Comparison of ENCODE assay signal across 8 cellular contexts in the genomic region with DNA sequence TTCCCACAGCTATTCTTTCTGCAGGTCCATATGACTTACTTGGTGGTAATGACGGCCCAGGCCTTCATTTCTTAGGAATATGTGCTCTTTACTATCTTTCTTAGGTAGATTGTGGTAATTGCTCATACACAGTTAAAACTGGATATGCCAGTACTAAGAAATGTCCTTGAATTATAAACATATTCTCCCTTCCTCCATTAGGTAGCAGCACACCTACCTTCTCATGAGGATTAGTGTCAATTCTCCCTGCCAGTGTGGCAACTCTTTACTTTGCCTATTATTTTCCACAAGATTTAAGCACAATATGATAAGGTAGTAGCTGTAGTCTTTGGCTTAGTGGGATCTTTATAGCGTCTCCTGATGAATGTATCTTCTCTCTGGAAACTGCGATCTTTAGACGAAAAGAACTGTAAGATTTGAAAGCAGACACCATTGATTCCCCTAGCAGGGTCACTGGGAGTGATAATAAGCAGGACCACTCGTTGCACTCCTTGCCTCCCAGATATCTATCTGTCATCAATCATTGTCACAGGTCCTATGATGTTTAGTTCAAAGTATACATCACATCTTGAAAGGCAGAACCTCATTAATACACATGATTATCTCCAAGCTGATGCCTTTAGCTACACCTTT.
A peak's percentile ranks its signal among the peaks of the same experiment; 100 is the strongest.
DNase-seq lines count a peak whose midpoint lies in the region; ATAC-seq and TF ChIP-seq lines count a peak whose summit lies in the region.

No MANE protein-coding gene starts in this region.

- 73% methylated on average over 5 of the region's 5 CpGs for WGBS in liver

- DNase-seq in AML-193 (lab: John Stamatoyannopoulos, UW) (peak; percentile 22 to 35), PC-9 (no peak), superior temporal gyrus (ENCODE audit: extremely low spot score) (no peak)
- DNase-seq in activated naive CD4-positive, alpha-beta T cell (lab: John Stamatoyannopoulos, UW): no peak

- H3K79me2 ChIP-seq in SU-DHL-6 (ENCODE audit: insufficient read depth, low read length) (no peaks in the 10 kb centered on the region), PC-9 (ENCODE audit: low read depth) (no peaks in the 10 kb centered on the region)

- CTCF ChIA-PET in PC-9 (lab: Charles Lee): no interaction called here

- H3F3A ChIP-seq in SU-DHL-6 (ENCODE audit: insufficient read depth) (no peaks in the 10 kb centered on the region), PC-9 (ENCODE audit: insufficient read depth, low read depth) (no peaks in the 10 kb centered on the region)

- H3K9me3 ChIP-seq in SU-DHL-6 (ENCODE audit: insufficient read depth, low read length) (no peaks in the 10 kb centered on the region), liver (ENCODE audit: control insufficient read depth in 4 of 4, low read length in 3 of 4) (no peaks in the 10 kb centered on the region), PC-9 (ENCODE audit: insufficient read depth, low read depth) (no peaks in the 10 kb centered on the region)

- H3K27ac ChIP-seq in SU-DHL-6 (ENCODE audit: low read depth, low read length) (no peak overlapping the region), liver (ENCODE audit: low read depth in 1 of 2, low read length in 2 of 2) (no peak overlapping the region), PC-9 (no peak overlapping the region)

- TF ChIP-seq CTCF in SU-DHL-6 (IDR thresholded peaks at IDR 0.05; ENCODE audit: insufficient read depth, low read length, poor library complexity, severe bottlenecking): peak; percentile 24
- peak; percentile 29 for TF ChIP-seq CTCF in liver (IDR thresholded peaks at IDR 0.05; ENCODE audit: low read depth, low read length, missing input control)
- no peak for TF ChIP-seq CTCF in PC-9 (conservative IDR thresholded peaks at IDR 0.05)

- no TSS peak for BruUV-seq in PC-9 (replicated peaks; lab: Mats Ljungman, UMichigan)

- H3K9me2 ChIP-seq in SU-DHL-6 (replicated peaks; ENCODE audit: insufficient read depth, low read length): no peaks in the 10 kb centered on the region
- H3K9me2 ChIP-seq in PC-9 (ENCODE audit: insufficient read depth): no peaks in the 10 kb centered on the region

- ATAC-seq in GM19035 (IDR thresholded peaks at IDR 0.05; ENCODE audit: unreplicated experiment): peak; percentile 84
- ATAC-seq in HG03159 (IDR thresholded peaks at IDR 0.05; ENCODE audit: unreplicated experiment): peak; percentile 93

- H3K27me3 ChIP-seq in SU-DHL-6 (ENCODE audit: low read length) (no peaks in the 10 kb centered on the region), liver (ENCODE audit: control insufficient read depth in 4 of 4, insufficient read depth in 4 of 4, low read length in 3 of 4) (no peaks in the 10 kb centered on the region), PC-9 (ENCODE audit: insufficient read depth, low read depth) (no peaks in the 10 kb centered on the region)

- peak in 1 of 2 donors; percentile 77 for TF ChIP-seq RAD21 in liver (IDR thresholded peaks at IDR 0.05)

- H2AFZ ChIP-seq in SU-DHL-6 (ENCODE audit: low read depth, low read length, severe bottlenecking) (no peak overlapping the region), PC-9 (no peak overlapping the region)

- no peaks in the 10 kb centered on the region for H3K4me1 ChIP-seq in liver (ENCODE audit: control insufficient read depth in 4 of 4, insufficient read depth in 4 of 4, low read length in 3 of 4)
- H3K4me1 ChIP-seq in PC-9 (replicated peaks; ENCODE audit: insufficient read depth): no peaks in the 10 kb centered on the region

- intact Hi-C loops in PC-9 (cut with micrococcal nuclease; ENCODE audit: unreplicated experiment): no loop called here

- POLR2A ChIA-PET in PC-9 (lab: Charles Lee; ENCODE audit: unreplicated experiment): no interaction called here

- H3K4me2 ChIP-seq in SU-DHL-6 (ENCODE audit: low read depth, low read length, poor library complexity, severe bottlenecking) (no peak overlapping the region), PC-9 (no peak overlapping the region)

- no peak overlapping the region for H3K9ac ChIP-seq in SU-DHL-6 (ENCODE audit: low read length)
- H3K9ac ChIP-seq in liver (ENCODE audit: low read depth in 1 of 2, low read length in 2 of 2): no peak overlapping the region

- no peak overlapping the region for H3K4me3 ChIP-seq in SU-DHL-6 (ENCODE audit: insufficient read depth, low read length, poor library complexity, severe bottlenecking)
- no peak overlapping the region for H3K4me3 ChIP-seq in liver (ENCODE audit: low read depth in 1 of 3, low read length in 3 of 3)
- no peak overlapping the region for H3K4me3 ChIP-seq in PC-9

- H4K20me1 ChIP-seq in SU-DHL-6 (ENCODE audit: low read depth, low read length) (no peaks in the 10 kb centered on the region), PC-9 (ENCODE audit: insufficient read depth) (no peaks in the 10 kb centered on the region)

- H3K36me3 ChIP-seq in SU-DHL-6 (ENCODE audit: low read length): no peaks in the 10 kb centered on the region
- no peaks in the 10 kb centered on the region for H3K36me3 ChIP-seq in liver (ENCODE audit: control insufficient read depth in 4 of 4, insufficient read depth in 3 of 4, low read depth in 1 of 4, low read length in 3 of 4)
- H3K36me3 ChIP-seq in PC-9 (ENCODE audit: low read depth): no peaks in the 10 kb centered on the region

TF ChIP-seq in liver, 16 proteins besides CTCF, POLR2A, EP300 and RAD21:
- TF ChIP-seq FOXA1 (IDR thresholded peaks at IDR 0.05) (no peak), ATF3 (IDR thresholded peaks at IDR 0.05) (no peak), YY1 (IDR thresholded peaks at IDR 0.05) (no peak), REST (IDR thresholded peaks at IDR 0.05) (no peak), RXRA (IDR thresholded peaks at IDR 0.05) (no peak), JUND (IDR thresholded peaks at IDR 0.05) (no peak), ZBTB33 (IDR thresholded peaks at IDR 0.05) (no peak)

Comparison
In these comparisons a context has a peak if more than half of its experiments do, and no peak if none do; other contexts are left out.
1. DNase-seq: peak in AML-193 (2 of 2); none in activated naive CD4-positive, alpha-beta T cell (0 of 4), PC-9 (0 of 2) and superior temporal gyrus (single experiment).